Comparison of ENCODE assay signal across 8 cellular contexts in genomic region chr13:44306401-44307192, GRCh38.
A peak's percentile ranks its signal among the peaks of the same experiment; 100 is the strongest.
DNase-seq lines count a peak whose midpoint lies in the region; ATAC-seq, FAIRE-seq and TF ChIP-seq lines count a peak whose summit lies in the region.

No MANE protein-coding gene starts in this region.

- H3K4me3 ChIP-seq in AG04450 (ENCODE audit: low read depth, low read length): no peak overlapping the region
- H3K4me3 ChIP-seq in astrocyte (ENCODE audit: insufficient read depth, low read depth, low read length): peak overlapping the region; percentile 4
- no peak overlapping the region for H3K4me3 ChIP-seq in skin epidermis

- H3K27ac Mint-ChIP-seq in astrocyte (ENCODE audit: unreplicated experiment): peak overlapping the region; percentile 87

- no peaks in the 10 kb centered on the region for H3K27me3 ChIP-seq in AG04450 (ENCODE audit: control insufficient read depth, insufficient read depth, low read length)
- H3K27me3 ChIP-seq in astrocyte (ENCODE audit: insufficient read depth, low read length): no peaks in the 10 kb centered on the region

- H3K27me3 Mint-ChIP-seq in astrocyte (ENCODE audit: low read depth, unreplicated experiment): peaks cover 8% of the 10 kb centered on the region

- H3K79me2 ChIP-seq in astrocyte (ENCODE audit: insufficient read depth, low read length): no peaks in the 10 kb centered on the region

- peaks cover 22% of the 10 kb centered on the region for H3K4me1 Mint-ChIP-seq in astrocyte (ENCODE audit: low read depth, unreplicated experiment)

- H3K9me3 ChIP-seq in AG04450 (ENCODE audit: control insufficient read depth, insufficient read depth, low read length) (no peaks in the 10 kb centered on the region), astrocyte (ENCODE audit: insufficient read depth, low read depth, low read length) (no peaks in the 10 kb centered on the region)

- TF ChIP-seq CTCF in AG04450 (IDR thresholded peaks at IDR 0.05; ENCODE audit: low read depth, low read length) (no peak), astrocyte (IDR thresholded peaks at IDR 0.05; ENCODE audit: insufficient read depth, low read depth, low read length) (no peak), GM10266 (IDR thresholded peaks at IDR 0.05; ENCODE audit: control insufficient read depth, insufficient read depth, low read depth, missing control alignments) (no peak)

- H3K36me3 ChIP-seq in astrocyte (ENCODE audit: insufficient read depth, low read length): no peaks in the 10 kb centered on the region

- peak overlapping the region; percentile 81 for H3K4me2 ChIP-seq in astrocyte (ENCODE audit: low read length)

- H4K20me1 ChIP-seq in astrocyte (ENCODE audit: insufficient read depth, low read length): no peaks in the 10 kb centered on the region

- H3K4me3 Mint-ChIP-seq in astrocyte (ENCODE audit: unreplicated experiment): peak overlapping the region; percentile 58

- no peak for ATAC-seq in HG03280 (IDR thresholded peaks at IDR 0.05; ENCODE audit: unreplicated experiment)

- no peaks in the 10 kb centered on the region for H3K9me3 Mint-ChIP-seq in astrocyte (ENCODE audit: unreplicated experiment)

- POLR2A ChIA-PET in AG04450 (lab: Yijun Ruan, JAX): interaction anchor here (0.6 to 1.6 kb wide), 6 partner anchors 26 to 165 kb away, joined by 3 to 6 read pairs (median 4); no protein-coding TSS in a partner anchor

- DNase-seq in AG04450 (ENCODE audit: low read depth, low spot score) (peak; percentile 81), HT-29 (ENCODE audit: low spot score) (peak; percentile 92), astrocyte (ENCODE audit: low read depth) (peak; percentile 99), iPS-NIHi11 (ENCODE audit: low spot score) (peak; percentile 40), GM10266 (ENCODE audit: extremely low spot score) (no peak)
- no peak for DNase-seq in stimulated activated CD4-positive, alpha-beta T cell treated with anti-CD3 and anti-CD28 coated beads, Interleukin-12 subunit alpha, Interleukin-12 subunit beta, amount 100 ng/mL, for 4 hours

- H3K4me1 ChIP-seq in astrocyte (ENCODE audit: insufficient read depth, low read length): peaks cover 63% of the 10 kb centered on the region

- H2AFZ ChIP-seq in astrocyte (ENCODE audit: low read depth, low read length): peak overlapping the region; percentile 22

- peak overlapping the region; percentile 96 for H3K9ac ChIP-seq in astrocyte (ENCODE audit: low read length)

- H3K27ac ChIP-seq in AG04450 (ENCODE audit: low read depth, low read length) (peak overlapping the region; percentile 92), astrocyte (ENCODE audit: low read depth, low read length) (peak overlapping the region; percentile 99), skin epidermis (peak overlapping the region in 18 of 21 experiments; percentile 34 to 81 (median 60))

- no peak for FAIRE-seq in astrocyte (lab: Jason Lieb, UNC)

- H3K36me3 Mint-ChIP-seq in astrocyte (ENCODE audit: low read depth, unreplicated experiment): no peaks in the 10 kb centered on the region

- CTCF ChIA-PET in AG04450 (lab: Charles Lee): interaction anchor here (0.9 to 1.2 kb wide), 2 partner anchors 9 to 131 kb away, joined by 3 read pairs; no protein-coding TSS in a partner anchor

Comparison
In these comparisons a context has a peak if more than half of its experiments do, and no peak if none do; other contexts are left out.
1. DNase-seq: peak in AG04450 (single experiment), HT-29 (single experiment), astrocyte (single experiment) and iPS-NIHi11 (single experiment); none in stimulated activated CD4-positive, alpha-beta T cell treated with anti-CD3 and anti-CD28 coated beads, Interleukin-12 subunit alpha, Interleukin-12 subunit beta, amount 100 ng/mL, for 4 hours (single experiment) and GM10266 (single experiment).
2. Peak in every context shown above with its lines, with median percentiles within 50 percentile points of each other: H3K27ac ChIP-seq.